In the genomic region with DNA sequence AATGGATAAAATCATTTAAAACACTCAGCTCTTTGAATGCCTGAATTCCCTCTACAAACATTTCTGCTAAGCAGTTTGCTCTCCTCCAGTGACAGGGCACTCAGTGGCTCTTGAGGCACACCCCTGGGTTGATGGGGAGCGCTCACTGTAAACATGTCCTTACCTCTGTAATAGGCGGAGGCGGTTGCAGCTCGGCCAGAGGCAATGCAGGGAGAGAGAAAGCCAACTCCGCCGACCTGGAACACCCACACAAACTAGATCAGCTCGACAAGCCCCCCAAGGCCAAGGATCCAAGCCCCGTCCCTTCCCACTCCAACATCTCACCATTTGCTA, we compare ENCODE assay signal across 8 cellular contexts. TPM values are rescaled to one million over a fixed set of nuclear protein-coding genes. Genes with fewer than 3 reads are reported as not detected.
DNase-seq lines count a peak whose midpoint lies in the region; ATAC-seq and TF ChIP-seq lines count a peak whose summit lies in the region.

No MANE protein-coding gene starts in this region.

- no peaks in the 10 kb centered on the region for H3K9me3 Mint-ChIP-seq in WTC11

- H3K4me1 Mint-ChIP-seq in WTC11, result peaks cover 5% of the 10 kb centered on the region; the same call in 1 of the 2 replicates

- ATAC-seq in HG03025 (IDR thresholded peaks at IDR 0.05; ENCODE audit: low FRiP score, unreplicated experiment) (peak; percentile 27), WTC11 (peak; percentile 1; the same call in 1 of the 2 replicates)

- H3K36me3 Mint-ChIP-seq in WTC11, result peaks cover 13% of the 10 kb centered on the region

- peak in 2 of 3 donors; percentile 3 to 5 for DNase-seq in stimulated activated CD4-positive, alpha-beta T cell treated with anti-CD3 and anti-CD28 coated beads, Interleukin-12 subunit alpha, Interleukin-12 subunit beta, amount 100 ng/mL, for 48 hours (ENCODE audit: low read depth in 2 of 3, low spot score in 1 of 3)
- no peak for DNase-seq in stimulated activated CD4-positive, alpha-beta T cell treated with anti-CD3 and anti-CD28 coated beads, Interleukin-15, amount 100 ng/mL, for 24 hours
- DNase-seq in WTC11 (ENCODE audit: low spot score) (no peak), cardiac muscle cell (ENCODE audit: low read depth in 1 of 2, low spot score in 1 of 2) (no peak), retinal pigment epithelial cell (ENCODE audit: low read depth) (no peak), nucleus accumbens (lab: John Stamatoyannopoulos, UW) (no peak)
- DNase-seq in NK-92 treated with Interleukin-12 subunit alpha and Interleukin-12 subunit beta, amount 100 ng/mL, for 24 hours (lab: John Stamatoyannopoulos, UW), result no peak

- H3K4me1 ChIP-seq in cardiac muscle cell (ENCODE audit: low read depth), result peaks cover 5% of the 10 kb centered on the region

- no peaks in the 10 kb centered on the region; the same call in none of the 2 replicates for H3K27me3 Mint-ChIP-seq in WTC11 (ENCODE audit: low read depth)

- H3K27me3 ChIP-seq in cardiac muscle cell, result no peaks in the 10 kb centered on the region

- H3K9me3 ChIP-seq in cardiac muscle cell (ENCODE audit: low read depth), result no peaks in the 10 kb centered on the region

- TF ChIP-seq CTCF in WTC11 (IDR thresholded peaks at IDR 0.05) (no peak), cardiac muscle cell (IDR thresholded peaks at IDR 0.05; ENCODE audit: low read depth, low read length) (no peak), retinal pigment epithelial cell (conservative IDR thresholded peaks at IDR 0.05; ENCODE audit: low read depth, low read length) (no peak)

- H3K4me3 Mint-ChIP-seq in WTC11, result peak overlapping the region; percentile 99

- peak overlapping the region; percentile 99 for H3K27ac Mint-ChIP-seq in WTC11

- CTCF ChIA-PET in WTC11 (lab: Charles Lee), result interaction anchor here (0.6 to 4.8 kb wide), 7 partner anchors 9 to 242 kb away, joined by 3 to 63 read pairs (median 4); a partner anchor contains a TSS

- H3K27ac ChIP-seq in cardiac muscle cell, result peak overlapping the region; percentile 98

- POLR2A ChIA-PET in WTC11 (lab: Charles Lee), result interaction anchor here (1.0 to 2.1 kb wide), 9 partner anchors 10 to 141 kb away, joined by 3 to 12 read pairs (median 5); a partner anchor contains a TSS

- peak overlapping the region; percentile 88 for H3K4me3 ChIP-seq in cardiac muscle cell
- peak overlapping the region; percentile 100 for H3K4me3 ChIP-seq in retinal pigment epithelial cell (ENCODE audit: low read length)

- no peaks in the 10 kb centered on the region for H3K36me3 ChIP-seq in cardiac muscle cell

TF ChIP-seq in WTC11, 78 proteins besides CTCF, POLR2A, EP300 and RAD21:
- TF ChIP-seq ZNF232 (CRISPR knock-in tag; IDR thresholded peaks at IDR 0.05), result 0 out of 2 replicates have a peak, but pooled peaks have one; percentile 30
- TF ChIP-seq, protein P1, sequence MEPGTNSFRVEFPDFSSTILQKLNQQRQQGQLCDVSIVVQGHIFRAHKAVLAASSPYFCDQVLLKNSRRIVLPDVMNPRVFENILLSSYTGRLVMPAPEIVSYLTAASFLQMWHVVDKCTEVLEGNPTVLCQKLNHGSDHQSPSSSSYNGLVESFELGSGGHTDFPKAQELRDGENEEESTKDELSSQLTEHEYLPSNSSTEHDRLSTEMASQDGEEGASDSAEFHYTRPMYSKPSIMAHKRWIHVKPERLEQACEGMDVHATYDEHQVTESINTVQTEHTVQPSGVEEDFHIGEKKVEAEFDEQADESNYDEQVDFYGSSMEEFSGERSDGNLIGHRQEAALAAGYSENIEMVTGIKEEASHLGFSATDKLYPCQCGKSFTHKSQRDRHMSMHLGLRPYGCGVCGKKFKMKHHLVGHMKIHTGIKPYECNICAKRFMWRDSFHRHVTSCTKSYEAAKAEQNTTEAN (CRISPR knock-in tag; IDR thresholded peaks at IDR 0.05), result no peak

RNA-seq across cellular contexts. Expression of a gene that starts 0.3 kb away (rescaled TPM):
- total RNA-seq in WTC11 (2021), result 43.8 to 45.3 TPM (median 44.5 TPM) in 3 replicates
- 26.0 and 26.5 TPM in 2 replicates for total RNA-seq in cardiac muscle cell
- 60.1 and 60.5 TPM in 2 replicates for polyA plus RNA-seq in cardiac muscle cell

RNA-seq across cellular contexts. Expression of a gene that starts 33.9 kb away (rescaled TPM):
- total RNA-seq in WTC11 (2021), result 66.9 to 81.9 TPM (median 68.0 TPM) in 3 replicates
- total RNA-seq in cardiac muscle cell, result 8.6 and 106 TPM in 2 replicates
- 7.2 and 127 TPM in 2 replicates for polyA plus RNA-seq in cardiac muscle cell

RNA-seq across cellular contexts. Expression of a gene that starts 34.4 kb away (rescaled TPM):
- total RNA-seq in WTC11 (2021), result 59.6 to 73.4 TPM (median 61.4 TPM) in 3 replicates
- total RNA-seq in cardiac muscle cell, result 49.6 and 93.5 TPM in 2 replicates
- 55.2 and 67.5 TPM in 2 replicates for polyA plus RNA-seq in cardiac muscle cell

Comparison
In these comparisons a context has a peak if more than half of its experiments do, and no peak if none do; other contexts are left out.
1. DNase-seq: peak in stimulated activated CD4-positive, alpha-beta T cell treated with anti-CD3 and anti-CD28 coated beads, Interleukin-12 subunit alpha, Interleukin-12 subunit beta, amount 100 ng/mL, for 48 hours (2 of 3); none in stimulated activated CD4-positive, alpha-beta T cell treated with anti-CD3 and anti-CD28 coated beads, Interleukin-15, amount 100 ng/mL, for 24 hours (single experiment), WTC11 (single experiment), cardiac muscle cell (0 of 2), retinal pigment epithelial cell (single experiment), NK-92 treated with Interleukin-12 subunit alpha and Interleukin-12 subunit beta, amount 100 ng/mL, for 24 hours (single experiment) and nucleus accumbens (0 of 56).